ENCODE assay signal across 30 cellular contexts in the genomic region with DNA sequence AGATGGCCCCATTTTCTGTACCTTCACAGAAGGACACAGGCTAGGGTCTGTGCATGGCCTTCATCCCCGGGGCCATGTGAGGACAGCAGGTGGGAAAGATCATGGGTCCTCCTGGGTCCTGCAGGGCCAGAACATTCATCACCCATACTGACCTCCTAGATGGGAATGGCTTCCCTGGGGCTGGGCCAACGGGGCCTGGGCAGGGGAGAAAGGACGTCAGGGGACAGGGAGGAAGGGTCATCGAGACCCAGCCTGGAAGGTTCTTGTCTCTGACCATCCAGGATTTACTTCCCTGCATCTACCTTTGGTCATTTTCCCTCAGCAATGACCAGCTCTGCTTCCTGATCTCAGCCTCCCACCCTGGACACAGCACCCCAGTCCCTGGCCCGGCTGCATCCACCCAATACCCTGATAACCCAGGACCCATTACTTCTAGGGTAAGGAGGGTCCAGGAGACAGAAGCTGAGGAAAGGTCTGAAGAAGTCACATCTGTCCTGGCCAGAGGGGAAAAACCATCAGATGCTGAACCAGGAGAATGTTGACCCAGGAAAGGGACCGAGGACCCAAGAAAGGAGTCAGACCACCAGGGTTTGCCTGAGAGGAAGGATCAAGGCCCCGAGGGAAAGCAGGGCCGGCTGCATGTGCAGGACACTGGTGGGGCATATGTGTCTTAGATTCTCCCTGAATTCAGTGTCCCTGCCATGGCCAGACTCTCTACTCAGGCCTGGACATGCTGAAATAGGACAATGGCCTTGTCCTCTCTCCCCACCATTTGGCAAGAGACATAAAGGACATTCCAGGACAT. TPM values are rescaled to one million over a fixed set of nuclear protein-coding genes. Genes with fewer than 3 reads are reported as not detected.
"Had no signal": no experiment of that assay in that cellular context is flagged by ENCODE, and none has a peak within 500 bp of the region (broad histone marks: within the 10 kb centered on the region; RNA-seq: fewer than 3 reads in every experiment).

No MANE protein-coding gene starts in this region.

- H3K27ac Mint-ChIP-seq: activated CD8-positive, alpha-beta T cell treated with anti-CD3 and anti-CD28 coated beads, Interleukin-2, amount 10 ng/mL, durations not matched to agents 7 days and 5 days; activated naive CD4-positive, alpha-beta T cell treated with anti-CD3 and anti-CD28 coated beads, Interleukin-2, amount 50 U/mL, for 24 hours; stimulated activated effector memory CD8-positive, alpha-beta T cell treated with anti-CD3 and anti-CD28 coated beads, Interleukin-12 subunit alpha, Interleukin-12 subunit beta, amount 100 ng/mL, for 72 hours; stimulated activated naive CD8-positive, alpha-beta T cell treated with anti-CD3 and anti-CD28 coated beads, Interleukin-15, amount 100 ng/mL, for 72 hours; T-helper 2 cell treated with Interferon-gamma antibody and Interleukin-4, amounts not matched to agents 5 μg/mL and 100 μg/mL, for 36 hours had no signal

- H3K4me3 ChIP-seq: adrenal gland, ascending aorta, dorsolateral prefrontal cortex, esophagus squamous epithelium, gastrocnemius medialis, lower lobe of right lung, pancreas, tibial artery, vagina had no signal

- H3K9me3 Mint-ChIP-seq: stimulated activated effector memory CD8-positive, alpha-beta T cell treated with anti-CD3 and anti-CD28 coated beads, Interleukin-12 subunit alpha, Interleukin-12 subunit beta, amount 100 ng/mL, for 72 hours; stimulated activated naive CD8-positive, alpha-beta T cell treated with anti-CD3 and anti-CD28 coated beads, Interleukin-15, amount 100 ng/mL, for 72 hours had no signal

- H3K36me3 ChIP-seq: adrenal gland, ascending aorta, brain microvascular endothelial cell, esophagus squamous epithelium, gastrocnemius medialis, lower lobe of right lung, neutrophil, pancreas, tibial artery, vagina had no signal

- H3K4me1 Mint-ChIP-seq: activated naive CD4-positive, alpha-beta T cell treated with anti-CD3 and anti-CD28 coated beads, Interleukin-2, amount 50 U/mL, for 24 hours had no signal

- DNase-seq: activated CD4-positive, alpha-beta T cell treated with anti-CD3 and anti-CD28 coated beads for 1 hour; activated CD4-positive, alpha-beta T cell treated with anti-CD3 and anti-CD28 coated beads, Interleukin-2, amount 50 U/mL, for 1 hour; activated CD8-positive, alpha-beta T cell treated with anti-CD3 and anti-CD28 coated beads, Interleukin-2, amount 10 ng/mL, durations not matched to agents 7 days and 5 days; activated gamma-delta T cell; activated T-cell treated with anti-CD3 and anti-CD28 coated beads, Interleukin-2, amount 50 U/mL, for 48 hours; brain microvascular endothelial cell; central memory CD4-positive, alpha-beta T cell; dorsolateral prefrontal cortex; esophagus squamous epithelium; gastrocnemius medialis; hippocampal formation; left colon; lower lobe of right lung; mesendoderm; naive thymus-derived CD8-positive, alpha-beta T cell; pancreas; right cardiac atrium; stimulated activated CD4-positive, alpha-beta T cell treated with anti-CD3 and anti-CD28 coated beads, Interleukin-2, amount 100 ng/mL, for 24 hours; stimulated activated naive CD8-positive, alpha-beta T cell treated with anti-CD3 and anti-CD28 coated beads, Interleukin-15, amount 100 ng/mL, for 72 hours had no signal

- ATAC-seq: activated CD8-positive, alpha-beta T cell treated with anti-CD3 and anti-CD28 coated beads, Interleukin-2, amount 10 ng/mL, durations not matched to agents 7 days and 5 days; gastrocnemius medialis; left colon; lower lobe of right lung; naive thymus-derived CD8-positive, alpha-beta T cell; pancreas; right cardiac atrium; SK-N-SH treated with all-trans-retinoic acid at 6 μM for 48 hours; stimulated activated effector memory CD8-positive, alpha-beta T cell treated with anti-CD3 and anti-CD28 coated beads, Interleukin-12 subunit alpha, Interleukin-12 subunit beta, amount 100 ng/mL, for 72 hours; stimulated activated naive CD8-positive, alpha-beta T cell treated with anti-CD3 and anti-CD28 coated beads, Interleukin-15, amount 100 ng/mL, for 72 hours had no signal

- H3K4me3 Mint-ChIP-seq: activated CD8-positive, alpha-beta T cell treated with anti-CD3 and anti-CD28 coated beads, Interleukin-2, amount 10 ng/mL, durations not matched to agents 7 days and 5 days; activated naive CD4-positive, alpha-beta T cell treated with anti-CD3 and anti-CD28 coated beads, Interleukin-2, amount 50 U/mL, for 24 hours; naive thymus-derived CD8-positive, alpha-beta T cell; stimulated activated effector memory CD8-positive, alpha-beta T cell treated with anti-CD3 and anti-CD28 coated beads, Interleukin-12 subunit alpha, Interleukin-12 subunit beta, amount 100 ng/mL, for 72 hours; stimulated activated naive CD8-positive, alpha-beta T cell treated with anti-CD3 and anti-CD28 coated beads, Interleukin-15, amount 100 ng/mL, for 72 hours; T-helper 2 cell treated with Interferon-gamma antibody and Interleukin-4, amounts not matched to agents 5 μg/mL and 100 μg/mL, for 36 hours had no signal

- H3K9me3 ChIP-seq: adrenal gland, gastrocnemius medialis, neutrophil, pancreas, vagina had no signal

- H3K27me3 ChIP-seq: ascending aorta, brain microvascular endothelial cell, pancreas, vagina had no signal

RNA-seq across cellular contexts. Expression of a gene that starts 7.0 kb away (rescaled TPM):
- total RNA-seq: activated CD8-positive, alpha-beta T cell treated with anti-CD3 and anti-CD28 coated beads, Interleukin-2, amount 10 ng/mL, durations not matched to agents 7 days and 5 days; ascending aorta; dorsolateral prefrontal cortex; lower lobe of right lung; naive thymus-derived CD8-positive, alpha-beta T cell; pulmonary artery endothelial cell; right cardiac atrium; skeletal muscle tissue had no signal

RNA-seq across cellular contexts. Expression of a gene that starts 13.4 kb away (rescaled TPM):
- total RNA-seq: activated CD8-positive, alpha-beta T cell treated with anti-CD3 and anti-CD28 coated beads, Interleukin-2, amount 10 ng/mL, durations not matched to agents 7 days and 5 days; ascending aorta; dorsolateral prefrontal cortex; naive thymus-derived CD8-positive, alpha-beta T cell; pulmonary artery endothelial cell; right cardiac atrium; skeletal muscle tissue had no signal
